ENCODE assay signal across 25 cellular contexts in genomic region chr11:110079726-110080125, GRCh38. TPM values are rescaled to one million over a fixed set of nuclear protein-coding genes. Genes with fewer than 3 reads are reported as not detected.
"Had no signal": no experiment of that assay in that cellular context is flagged by ENCODE, and none has a peak within 500 bp of the region (broad histone marks: within the 10 kb centered on the region; RNA-seq: fewer than 3 reads in every experiment).

No MANE protein-coding gene starts in this region.

- H3K27ac Mint-ChIP-seq: activated B cell treated with CpG ODN at 0.5 μM for 24 hours; activated CD4-positive, alpha-beta memory T cell treated with anti-CD3 and anti-CD28 coated beads, Interleukin-2, amount 10 ng/mL, durations not matched to agents 7 days and 5 days; activated naive CD4-positive, alpha-beta T cell treated with anti-CD3 and anti-CD28 coated beads, Interleukin-2, amount 10 ng/mL, durations not matched to agents 7 days and 5 days; activated naive CD8-positive, alpha-beta T cell treated with anti-CD3 and anti-CD28 coated beads for 36 hours; activated T-cell treated with anti-CD3 and anti-CD28 coated beads, Interleukin-2, amount 50 U/mL, for 72 hours; activated T-helper 2 cell treated with anti-CD3 and anti-CD28 coated beads, Interferon-gamma antibody, Interleukin-2, Interleukin-4, amounts not matched to agents 10 μg/mL and 5 μg/mL and 100 μg/mL, durations not matched to agents 14 hours and 24 hours and 36 hours; T-helper 17 cell had no signal

- H3K4me3 Mint-ChIP-seq: activated B cell treated with CpG ODN at 0.5 μM for 24 hours; activated CD4-positive, alpha-beta memory T cell treated with anti-CD3 and anti-CD28 coated beads, Interleukin-2, amount 10 ng/mL, durations not matched to agents 7 days and 5 days; activated naive CD4-positive, alpha-beta T cell treated with anti-CD3 and anti-CD28 coated beads, Interleukin-2, amount 10 ng/mL, durations not matched to agents 7 days and 5 days; activated naive CD8-positive, alpha-beta T cell treated with anti-CD3 and anti-CD28 coated beads for 36 hours; activated T-cell treated with anti-CD3 and anti-CD28 coated beads, Interleukin-2, amount 50 U/mL, for 72 hours; T-helper 17 cell had no signal

- H3K9me3 Mint-ChIP-seq: activated naive CD4-positive, alpha-beta T cell treated with anti-CD3 and anti-CD28 coated beads, Interleukin-2, amount 10 ng/mL, durations not matched to agents 7 days and 5 days; activated naive CD8-positive, alpha-beta T cell treated with anti-CD3 and anti-CD28 coated beads for 36 hours had no signal

- H3K36me3 Mint-ChIP-seq: activated naive CD4-positive, alpha-beta T cell treated with anti-CD3 and anti-CD28 coated beads, Interleukin-2, amount 10 ng/mL, durations not matched to agents 7 days and 5 days; activated naive CD8-positive, alpha-beta T cell treated with anti-CD3 and anti-CD28 coated beads for 36 hours had no signal

- H3K4me1 Mint-ChIP-seq: activated B cell treated with CpG ODN at 0.5 μM for 24 hours; activated naive CD4-positive, alpha-beta T cell treated with anti-CD3 and anti-CD28 coated beads, Interleukin-2, amount 10 ng/mL, durations not matched to agents 7 days and 5 days; T-helper 17 cell had no signal

- ATAC-seq: activated T-cell treated with anti-CD3 and anti-CD28 coated beads, Interleukin-2, amount 50 U/mL, for 72 hours; T-helper 17 cell had no signal

- DNase-seq: activated B cell treated with CpG ODN at 0.5 μM for 24 hours; activated CD4-positive, alpha-beta memory T cell treated with anti-CD3 and anti-CD28 coated beads, Interleukin-2, amount 10 ng/mL, durations not matched to agents 7 days and 5 days; activated CD4-positive, alpha-beta T cell treated with anti-CD3 and anti-CD28 coated beads for 1 hour; activated CD4-positive, alpha-beta T cell treated with anti-CD3 and anti-CD28 coated beads, Interleukin-2, amount 50 U/mL, for 1 hour; activated gamma-delta T cell treated with Interleukin-2 at 50 U/mL for 16 hours; activated naive CD4-positive, alpha-beta T cell treated with anti-CD3 and anti-CD28 coated beads, Interleukin-2, amount 10 ng/mL, durations not matched to agents 7 days and 5 days; activated naive CD8-positive, alpha-beta T cell treated with anti-CD3 and anti-CD28 coated beads for 36 hours; activated T-cell treated with anti-CD3 and anti-CD28 coated beads for 4 hours; activated T-cell treated with anti-CD3 and anti-CD28 coated beads, Interleukin-2, amount 50 U/mL, for 72 hours; anterior cingulate cortex; caudate nucleus; Kasumi-1; KBM-7; NCI-H1092; NCI-H1417; NCI-H1930; NCI-H2171; NCI-H2227 treated with DMSO at 0.1 percent for 48 hours; NCI-H526; NCI-H82; SIG-M5; T-helper 17 cell; T-helper 9 cell had no signal

RNA-seq across cellular contexts. Expression of gene ZC3H12C, which starts 13.5 kb away (rescaled TPM):
- total RNA-seq: OCI-LY7 had no signal
